In the genomic region with DNA sequence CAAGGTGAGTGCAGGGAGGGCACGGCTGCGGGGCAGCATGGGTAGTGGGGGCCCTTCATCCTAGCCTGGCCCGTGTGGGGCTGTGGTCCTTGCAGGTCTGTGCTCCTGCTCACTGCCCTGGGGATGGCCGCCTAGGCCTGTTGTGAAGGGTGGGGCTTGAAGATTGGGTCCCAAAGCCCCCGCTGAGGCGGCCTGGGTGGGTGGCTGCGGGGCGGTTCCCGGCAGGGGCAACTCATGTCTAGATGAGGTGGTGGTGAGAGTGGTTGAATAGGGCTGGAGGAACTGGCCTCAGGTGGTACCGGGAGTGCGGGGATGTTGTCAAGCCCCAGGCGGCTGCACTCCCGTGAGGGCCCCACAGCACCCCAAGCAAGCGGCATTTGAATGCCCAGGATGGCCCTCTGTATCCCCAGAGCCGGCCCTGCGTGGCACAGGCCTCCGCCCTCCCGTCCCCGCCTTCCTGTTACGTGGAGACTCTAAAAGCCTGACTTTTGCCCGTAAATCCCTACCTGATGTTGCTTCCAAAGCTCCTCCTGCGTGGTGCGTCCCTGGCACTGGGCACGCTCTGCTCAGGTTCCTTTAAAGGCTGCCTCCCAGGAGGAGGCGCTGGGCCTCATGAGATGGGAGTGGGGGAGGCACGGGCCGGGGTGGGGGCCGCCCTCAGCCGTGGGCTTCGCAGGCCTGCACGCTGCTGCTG, we compare ENCODE assay signal across 1 cellular context.
TF ChIP-seq lines count a peak whose summit lies in the region.

No MANE protein-coding gene starts in this region.

TF ChIP-seq in GM23338, 12 proteins besides CTCF, POLR2A, EP300 and RAD21:
- TF ChIP-seq ZNF114 (CRISPR knock-in tag; IDR thresholded peaks at IDR 0.05) (no peak), CREB1 (CRISPR knock-in tag; IDR thresholded peaks at IDR 0.05; ENCODE audit: low read depth) (no peak)
- TF ChIP-seq, protein P1, sequence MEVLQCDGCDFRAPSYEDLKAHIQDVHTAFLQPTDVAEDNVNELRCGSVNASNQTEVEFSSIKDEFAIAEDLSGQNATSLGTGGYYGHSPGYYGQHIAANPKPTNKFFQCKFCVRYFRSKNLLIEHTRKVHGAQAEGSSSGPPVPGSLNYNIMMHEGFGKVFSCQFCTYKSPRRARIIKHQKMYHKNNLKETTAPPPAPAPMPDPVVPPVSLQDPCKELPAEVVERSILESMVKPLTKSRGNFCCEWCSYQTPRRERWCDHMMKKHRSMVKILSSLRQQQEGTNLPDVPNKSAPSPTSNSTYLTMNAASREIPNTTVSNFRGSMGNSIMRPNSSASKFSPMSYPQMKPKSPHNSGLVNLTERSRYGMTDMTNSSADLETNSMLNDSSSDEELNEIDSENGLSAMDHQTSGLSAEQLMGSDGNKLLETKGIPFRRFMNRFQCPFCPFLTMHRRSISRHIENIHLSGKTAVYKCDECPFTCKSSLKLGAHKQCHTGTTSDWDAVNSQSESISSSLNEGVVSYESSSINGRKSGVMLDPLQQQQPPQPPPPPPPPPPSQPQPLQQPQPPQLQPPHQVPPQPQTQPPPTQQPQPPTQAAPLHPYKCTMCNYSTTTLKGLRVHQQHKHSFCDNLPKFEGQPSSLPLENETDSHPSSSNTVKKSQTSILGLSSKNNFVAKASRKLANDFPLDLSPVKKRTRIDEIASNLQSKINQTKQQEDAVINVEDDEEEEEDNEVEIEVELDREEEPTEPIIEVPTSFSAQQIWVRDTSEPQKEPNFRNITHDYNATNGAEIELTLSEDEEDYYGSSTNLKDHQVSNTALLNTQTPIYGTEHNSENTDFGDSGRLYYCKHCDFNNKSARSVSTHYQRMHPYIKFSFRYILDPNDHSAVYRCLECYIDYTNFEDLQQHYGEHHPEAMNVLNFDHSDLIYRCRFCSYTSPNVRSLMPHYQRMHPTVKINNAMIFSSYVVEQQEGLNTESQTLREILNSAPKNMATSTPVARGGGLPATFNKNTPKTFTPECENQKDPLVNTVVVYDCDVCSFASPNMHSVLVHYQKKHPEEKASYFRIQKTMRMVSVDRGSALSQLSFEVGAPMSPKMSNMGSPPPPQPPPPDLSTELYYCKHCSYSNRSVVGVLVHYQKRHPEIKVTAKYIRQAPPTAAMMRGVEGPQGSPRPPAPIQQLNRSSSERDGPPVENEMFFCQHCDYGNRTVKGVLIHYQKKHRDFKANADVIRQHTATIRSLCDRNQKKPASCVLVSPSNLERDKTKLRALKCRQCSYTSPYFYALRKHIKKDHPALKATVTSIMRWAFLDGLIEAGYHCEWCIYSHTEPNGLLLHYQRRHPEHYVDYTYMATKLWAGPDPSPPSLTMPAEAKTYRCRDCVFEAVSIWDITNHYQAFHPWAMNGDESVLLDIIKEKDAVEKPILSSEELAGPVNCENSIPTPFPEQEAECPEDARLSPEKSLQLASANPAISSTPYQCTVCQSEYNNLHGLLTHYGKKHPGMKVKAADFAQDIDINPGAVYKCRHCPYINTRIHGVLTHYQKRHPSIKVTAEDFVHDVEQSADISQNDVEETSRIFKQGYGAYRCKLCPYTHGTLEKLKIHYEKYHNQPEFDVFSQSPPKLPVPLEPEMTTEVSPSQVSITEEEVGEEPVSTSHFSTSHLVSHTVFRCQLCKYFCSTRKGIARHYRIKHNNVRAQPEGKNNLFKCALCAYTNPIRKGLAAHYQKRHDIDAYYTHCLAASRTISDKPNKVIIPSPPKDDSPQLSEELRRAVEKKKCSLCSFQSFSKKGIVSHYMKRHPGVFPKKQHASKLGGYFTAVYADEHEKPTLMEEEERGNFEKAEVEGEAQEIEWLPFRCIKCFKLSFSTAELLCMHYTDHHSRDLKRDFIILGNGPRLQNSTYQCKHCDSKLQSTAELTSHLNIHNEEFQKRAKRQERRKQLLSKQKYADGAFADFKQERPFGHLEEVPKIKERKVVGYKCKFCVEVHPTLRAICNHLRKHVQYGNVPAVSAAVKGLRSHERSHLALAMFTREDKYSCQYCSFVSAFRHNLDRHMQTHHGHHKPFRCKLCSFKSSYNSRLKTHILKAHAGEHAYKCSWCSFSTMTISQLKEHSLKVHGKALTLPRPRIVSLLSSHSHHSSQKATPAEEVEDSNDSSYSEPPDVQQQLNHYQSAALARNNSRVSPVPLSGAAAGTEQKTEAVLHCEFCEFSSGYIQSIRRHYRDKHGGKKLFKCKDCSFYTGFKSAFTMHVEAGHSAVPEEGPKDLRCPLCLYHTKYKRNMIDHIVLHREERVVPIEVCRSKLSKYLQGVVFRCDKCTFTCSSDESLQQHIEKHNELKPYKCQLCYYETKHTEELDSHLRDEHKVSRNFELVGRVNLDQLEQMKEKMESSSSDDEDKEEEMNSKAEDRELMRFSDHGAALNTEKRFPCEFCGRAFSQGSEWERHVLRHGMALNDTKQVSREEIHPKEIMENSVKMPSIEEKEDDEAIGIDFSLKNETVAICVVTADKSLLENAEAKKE (CRISPR knock-in tag; IDR thresholded peaks at IDR 0.05), result no peak
- TF ChIP-seq, protein P2, sequence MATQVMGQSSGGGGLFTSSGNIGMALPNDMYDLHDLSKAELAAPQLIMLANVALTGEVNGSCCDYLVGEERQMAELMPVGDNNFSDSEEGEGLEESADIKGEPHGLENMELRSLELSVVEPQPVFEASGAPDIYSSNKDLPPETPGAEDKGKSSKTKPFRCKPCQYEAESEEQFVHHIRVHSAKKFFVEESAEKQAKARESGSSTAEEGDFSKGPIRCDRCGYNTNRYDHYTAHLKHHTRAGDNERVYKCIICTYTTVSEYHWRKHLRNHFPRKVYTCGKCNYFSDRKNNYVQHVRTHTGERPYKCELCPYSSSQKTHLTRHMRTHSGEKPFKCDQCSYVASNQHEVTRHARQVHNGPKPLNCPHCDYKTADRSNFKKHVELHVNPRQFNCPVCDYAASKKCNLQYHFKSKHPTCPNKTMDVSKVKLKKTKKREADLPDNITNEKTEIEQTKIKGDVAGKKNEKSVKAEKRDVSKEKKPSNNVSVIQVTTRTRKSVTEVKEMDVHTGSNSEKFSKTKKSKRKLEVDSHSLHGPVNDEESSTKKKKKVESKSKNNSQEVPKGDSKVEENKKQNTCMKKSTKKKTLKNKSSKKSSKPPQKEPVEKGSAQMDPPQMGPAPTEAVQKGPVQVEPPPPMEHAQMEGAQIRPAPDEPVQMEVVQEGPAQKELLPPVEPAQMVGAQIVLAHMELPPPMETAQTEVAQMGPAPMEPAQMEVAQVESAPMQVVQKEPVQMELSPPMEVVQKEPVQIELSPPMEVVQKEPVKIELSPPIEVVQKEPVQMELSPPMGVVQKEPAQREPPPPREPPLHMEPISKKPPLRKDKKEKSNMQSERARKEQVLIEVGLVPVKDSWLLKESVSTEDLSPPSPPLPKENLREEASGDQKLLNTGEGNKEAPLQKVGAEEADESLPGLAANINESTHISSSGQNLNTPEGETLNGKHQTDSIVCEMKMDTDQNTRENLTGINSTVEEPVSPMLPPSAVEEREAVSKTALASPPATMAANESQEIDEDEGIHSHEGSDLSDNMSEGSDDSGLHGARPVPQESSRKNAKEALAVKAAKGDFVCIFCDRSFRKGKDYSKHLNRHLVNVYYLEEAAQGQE (IDR thresholded peaks at IDR 0.05; ENCODE audit: unreplicated experiment), result no peak
